1 cellular context compared by ENCODE assay signal in the genomic region with DNA sequence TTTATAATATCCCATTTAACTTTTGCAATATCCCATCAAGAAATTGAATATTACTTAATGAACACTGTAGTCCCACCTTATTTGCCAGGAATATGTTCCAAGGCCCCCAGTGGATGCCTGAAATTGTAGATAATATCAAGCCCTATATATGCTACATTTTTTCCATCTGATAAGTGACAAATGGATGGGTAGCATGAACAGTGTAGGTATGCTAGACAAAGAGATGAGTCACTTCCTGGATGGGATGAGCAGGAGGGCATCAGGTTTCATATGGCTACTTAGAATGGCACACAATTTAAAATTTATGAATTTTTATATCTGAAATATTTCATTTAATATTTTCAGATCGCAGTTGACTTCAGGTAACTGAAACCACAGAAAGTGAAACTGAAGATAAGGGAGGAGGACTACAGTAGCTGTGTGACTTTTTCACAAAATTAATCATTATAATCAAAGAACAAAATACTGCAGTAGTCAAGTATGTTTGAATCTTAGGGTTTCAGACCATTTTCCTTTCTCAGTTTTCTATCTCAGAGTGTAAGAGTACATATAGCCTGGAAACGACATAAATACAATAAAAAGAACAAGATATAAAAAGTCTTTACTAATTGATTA.
TF ChIP-seq lines count a peak whose summit lies in the region.

No MANE protein-coding gene starts in this region.

TF ChIP-seq in HepG2, 621 proteins besides CTCF, POLR2A, EP300 and RAD21 (continued from another document):
- no peak for TF ChIP-seq ZNF609 (CRISPR knock-in tag; IDR thresholded peaks at IDR 0.05; ENCODE audit: borderline replicate concordance)
- TF ChIP-seq PHF8 (CRISPR knock-in tag; IDR thresholded peaks at IDR 0.05) = no peak
- TF ChIP-seq MAFG (CRISPR knock-in tag; IDR thresholded peaks at IDR 0.05) = no peak
- no peak for TF ChIP-seq NAIF1 (CRISPR knock-in tag; IDR thresholded peaks at IDR 0.05; ENCODE audit: borderline replicate concordance)
- no peak for TF ChIP-seq ZNF530 (CRISPR knock-in tag; IDR thresholded peaks at IDR 0.05; ENCODE audit: low read depth)
- TF ChIP-seq ZBTB1 (CRISPR knock-in tag; IDR thresholded peaks at IDR 0.05; ENCODE audit: borderline replicate concordance) = no peak
- no peak for TF ChIP-seq ELF1 (CRISPR knock-in tag; IDR thresholded peaks at IDR 0.05)
- TF ChIP-seq GABPA (IDR thresholded peaks at IDR 0.05; ENCODE audit: low read depth, low read length) = no peak
- TF ChIP-seq GABPA (CRISPR knock-in tag; IDR thresholded peaks at IDR 0.05; ENCODE audit: low read depth) = no peak
- no peak for TF ChIP-seq ZBED4 (CRISPR knock-in tag; IDR thresholded peaks at IDR 0.05; ENCODE audit: borderline replicate concordance)
- TF ChIP-seq, protein P1, sequence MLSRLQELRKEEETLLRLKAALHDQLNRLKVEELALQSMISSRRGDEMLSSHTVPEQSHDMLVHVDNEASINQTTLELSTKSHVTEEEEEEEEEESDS (CRISPR knock-in tag; IDR thresholded peaks at IDR 0.05; ENCODE audit: borderline replicate concordance) = no peak
- no peak for TF ChIP-seq TCF7 (IDR thresholded peaks at IDR 0.05; ENCODE audit: low read depth)
- TF ChIP-seq ZNF329 (CRISPR knock-in tag; IDR thresholded peaks at IDR 0.05; ENCODE audit: low read depth) = no peak
